Comparison of ENCODE assay signal across 26 cellular contexts in the genomic region with DNA sequence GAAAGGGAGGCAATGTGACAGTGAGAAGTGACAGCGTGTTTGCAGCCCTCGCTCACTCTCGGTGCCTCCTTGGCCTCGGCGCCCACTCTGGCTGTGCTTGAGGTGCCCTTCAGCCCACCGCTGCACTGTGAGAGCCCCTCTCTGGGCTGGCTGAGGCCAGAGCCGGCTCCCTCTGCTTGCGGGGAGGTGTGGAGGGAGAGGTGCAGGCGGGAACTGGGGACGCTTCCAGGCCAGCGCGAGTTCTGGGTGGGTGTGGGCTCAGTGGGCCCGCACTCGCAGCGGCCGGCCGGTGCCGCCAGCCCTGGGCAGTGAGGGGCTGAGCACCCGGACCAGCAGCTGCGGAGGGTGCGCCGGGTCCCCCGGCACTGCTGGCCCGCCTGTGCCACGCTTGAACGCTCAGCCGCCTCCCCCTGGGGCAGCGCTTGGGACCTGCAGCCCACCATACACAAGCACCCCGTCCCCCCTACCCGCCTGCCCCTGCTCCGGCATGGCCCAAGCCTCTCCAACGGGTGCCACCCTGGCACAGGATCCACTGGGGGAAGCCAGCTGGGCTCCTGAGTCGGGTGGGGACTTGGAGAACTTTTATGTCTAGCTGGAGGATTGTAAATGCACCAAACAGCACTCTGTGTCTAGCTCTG.
"Had no signal": no experiment of that assay in that cellular context is flagged by ENCODE, and none has a peak within 500 bp of the region (broad histone marks: within the 10 kb centered on the region; RNA-seq: fewer than 3 reads in every experiment).

No MANE protein-coding gene starts in this region.

- H3K27ac ChIP-seq: colonic mucosa, epithelial cell of prostate, esophagus squamous epithelium, gastrocnemius medialis, heart right ventricle, left lung had no signal

- H3K36me3 ChIP-seq: colonic mucosa, esophagus squamous epithelium, gastrocnemius medialis, heart right ventricle, left lung had no signal

- H3K27me3 ChIP-seq: colonic mucosa, esophagus squamous epithelium, gastrocnemius medialis, heart right ventricle, left lung had no signal

- FAIRE-seq: endometrium, islet of Langerhans, keratinocyte had no signal

- ATAC-seq: effector memory CD8-positive, alpha-beta T cell; esophagus mucosa; gastrocnemius medialis; heart right ventricle; left lung; left ventricle myocardium superior; mucosa of descending colon had no signal

- H3K4me3 ChIP-seq: colonic mucosa, esophagus squamous epithelium, gastrocnemius medialis, heart right ventricle, left lung, lung, mucosa of descending colon had no signal

- DNase-seq: cerebellar nuclear complex; colonic mucosa; cortex of kidney; effector CD8-positive, alpha-beta T cell; effector memory CD8-positive, alpha-beta T cell; endodermal cell; erythroblast; esophagus squamous epithelium; foreskin fibroblast; foreskin melanocyte; gastrocnemius medialis; glutamatergic neuron; head of caudate nucleus; heart right ventricle; hippocampal formation; kidney glomerular epithelial cell; left ventricle myocardium superior; mammary epithelial cell; mucosa of descending colon had no signal

- H3K9me3 ChIP-seq: colonic mucosa, gastrocnemius medialis had no signal

- H3K4me1 ChIP-seq: colonic mucosa, esophagus squamous epithelium, gastrocnemius medialis, heart right ventricle, left lung had no signal
